ENCODE assay signal across 8 cellular contexts in the genomic region with DNA sequence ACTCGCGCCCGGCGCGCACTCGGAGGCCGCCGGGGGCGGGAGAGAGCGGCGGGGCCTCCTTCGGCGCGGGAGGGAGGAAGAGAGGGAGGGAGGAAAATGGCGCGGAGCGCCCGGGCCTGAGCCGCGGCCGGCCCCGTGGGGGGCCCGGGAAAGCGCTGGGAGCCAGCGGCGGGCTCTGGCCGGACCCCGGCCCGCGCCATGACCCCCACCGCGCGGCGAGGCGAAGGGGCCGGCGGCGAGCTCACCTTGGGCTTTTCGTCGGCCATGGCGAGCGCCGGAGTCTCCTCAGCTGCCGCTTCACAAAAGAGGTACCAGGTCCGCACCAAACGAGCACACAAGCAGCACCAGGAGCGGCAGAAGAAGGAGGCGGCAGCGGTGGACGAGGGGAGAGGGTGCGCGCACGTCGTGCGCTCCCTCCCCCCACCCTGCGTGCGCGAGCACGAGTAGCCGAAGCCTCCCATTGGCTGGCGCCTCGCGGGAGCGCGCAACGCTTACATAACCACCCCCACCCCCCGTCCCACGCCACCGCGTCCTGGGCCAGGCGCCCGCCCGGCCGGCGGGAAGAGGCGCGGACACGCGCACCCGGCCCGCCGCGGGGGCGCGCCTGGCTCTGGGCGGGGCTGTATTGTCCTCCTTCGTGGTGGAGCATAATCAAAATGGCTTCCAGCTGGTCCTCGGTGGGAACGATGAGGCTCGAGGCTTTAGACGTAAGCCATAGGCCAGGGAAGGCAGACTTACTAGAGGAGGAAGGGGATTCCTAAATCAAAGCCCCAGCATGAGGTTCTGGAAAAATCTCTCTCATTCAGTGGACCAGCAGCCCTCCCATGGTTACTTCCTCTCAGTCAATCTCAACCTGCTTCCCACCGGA. TPM values are rescaled to one million over a fixed set of nuclear protein-coding genes. Genes with fewer than 3 reads are reported as not detected.
DNase-seq lines count a peak whose midpoint lies in the region; ATAC-seq and TF ChIP-seq lines count a peak whose summit lies in the region.

TSS of gene SUMO2 (minus strand) at position 391 of the 868 bp plus-strand sequence. CDS start at position 266, 125 bp downstream.

- TF ChIP-seq CTCF in gastroesophageal sphincter (IDR thresholded peaks at IDR 0.05) = peak in 3 of 4 experiments; percentile 49 to 61 (median 56)

- TF ChIP-seq EP300 in gastroesophageal sphincter (IDR thresholded peaks at IDR 0.05) = no peak

- H3K4me3 ChIP-seq in gastroesophageal sphincter = peak within 1 kb of the TSS; percentile 64 to 72

- peaks cover 0 to 42% (median 10%) of the 10 kb centered on the region in 3 donors for H3K4me1 ChIP-seq in gastroesophageal sphincter

- CTCF ChIA-PET in HEK293T (lab: Yijun Ruan, JAX) = interaction anchor here (0.7 kb wide), 1 partner anchor 202 kb away, joined by 3 read pairs; no protein-coding TSS in a partner anchor
- CTCF ChIA-PET in activated naive CD4-positive, alpha-beta T cell treated with anti-CD3 and anti-CD28 coated beads for 36 hours (lab: Charles Lee) = interaction anchor here (1.3 to 1.6 kb wide), 3 partner anchors 11 to 69 kb away, joined by 3 to 12 read pairs (median 10); no protein-coding TSS in a partner anchor

- 13 to 17% methylated on average over 3 to 7 of the region's 92 CpGs for WGBS in gastroesophageal sphincter (ENCODE audit: low coverage in 1 of 2), 2 donors

- peaks cover 0 to 19% of the 10 kb centered on the region in 2 donors for H3K36me3 ChIP-seq in gastroesophageal sphincter

- no peaks in the 10 kb centered on the region for H3K27me3 Mint-ChIP-seq in activated naive CD4-positive, alpha-beta T cell treated with anti-CD3 and anti-CD28 coated beads for 36 hours (ENCODE audit: low read depth)

- peaks cover 40% of the 10 kb centered on the region for H3K4me1 Mint-ChIP-seq in activated naive CD4-positive, alpha-beta T cell treated with anti-CD3 and anti-CD28 coated beads for 36 hours (ENCODE audit: low read depth)

- POLR2A ChIA-PET in HEK293T (lab: Yijun Ruan, JAX) = interaction anchor here (0.6 to 3.4 kb wide), 19 partner anchors 8 to 171 kb away, joined by 3 to 15 read pairs (median 4); partner anchors contain the start of genes ARMC7, JPT1, MIF4GD and NT5C

- DNase-seq in GM04504 (ENCODE audit: low read depth) (peak; percentile 86), HEK293T (ENCODE audit: extremely low spot score) (peak; percentile 99), MV-4-11 (lab: John Stamatoyannopoulos, UW) (peak; percentile 87), SK-N-DZ (ENCODE audit: low spot score) (peak; percentile 94), non-pigmented ciliary epithelial cell (ENCODE audit: low read depth) (peak; percentile 68), substantia nigra (lab: John Stamatoyannopoulos, UW) (peak; percentile 19 to 95 (median 85))
- DNase-seq in activated naive CD4-positive, alpha-beta T cell treated with anti-CD3 and anti-CD28 coated beads for 36 hours = peak; percentile 97

- peak within 1 kb of the TSS; percentile 97 for H3K27ac Mint-ChIP-seq in activated naive CD4-positive, alpha-beta T cell treated with anti-CD3 and anti-CD28 coated beads for 36 hours

- peaks cover 27% of the 10 kb centered on the region for H3K36me3 Mint-ChIP-seq in activated naive CD4-positive, alpha-beta T cell treated with anti-CD3 and anti-CD28 coated beads for 36 hours (ENCODE audit: low read depth)

- H3K27ac ChIP-seq in gastroesophageal sphincter (peak within 1 kb of the TSS; percentile 91 to 100 (median 99)), substantia nigra (ENCODE audit: low read depth, low read length, poor library complexity, severe bottlenecking) (peak within 1 kb of the TSS; percentile 95)

- peak within 1 kb of the TSS; percentile 92 for H3K4me3 Mint-ChIP-seq in activated naive CD4-positive, alpha-beta T cell treated with anti-CD3 and anti-CD28 coated beads for 36 hours

- H3K27me3 ChIP-seq in gastroesophageal sphincter = no peaks in the 10 kb centered on the region

- no peaks in the 10 kb centered on the region for H3K9me3 Mint-ChIP-seq in activated naive CD4-positive, alpha-beta T cell treated with anti-CD3 and anti-CD28 coated beads for 36 hours

- ATAC-seq in gastroesophageal sphincter = peak; percentile 93

- intact Hi-C loops in activated naive CD4-positive, alpha-beta T cell treated with anti-CD3 and anti-CD28 coated beads for 36 hours (cut with micrococcal nuclease) = loop anchor here (1.0 to 10.0 kb wide), 10 partner anchors 18 to 602 kb away; partner anchors contain the start of genes ATP5PD, GGA3, JPT1 and KCTD2

- H3K9me3 ChIP-seq in gastroesophageal sphincter = no peaks in the 10 kb centered on the region

- TF ChIP-seq POLR2A in gastroesophageal sphincter (IDR thresholded peaks at IDR 0.05) = peak in 1 of 2 donors; percentile 79

TF ChIP-seq in HEK293T, 16 proteins besides CTCF, POLR2A, EP300 and RAD21:
- no peak for TF ChIP-seq FOXM1 (IDR thresholded peaks at IDR 0.05; ENCODE audit: borderline replicate concordance)
- no peak for TF ChIP-seq NFRKB (IDR thresholded peaks at IDR 0.05)
- no peak for TF ChIP-seq SUZ12 (IDR thresholded peaks at IDR 0.05)
- no peak for TF ChIP-seq FOXK2 (IDR thresholded peaks at IDR 0.05)
- no peak for TF ChIP-seq SP1 (IDR thresholded peaks at IDR 0.05)
- TF ChIP-seq CTBP1 (IDR thresholded peaks at IDR 0.05; ENCODE audit: borderline replicate concordance) = no peak
- no peak for TF ChIP-seq TARDBP (IDR thresholded peaks at IDR 0.05)
- no peak for TF ChIP-seq ZNF384 (IDR thresholded peaks at IDR 0.05)
- 0 out of 2 replicates have a peak, but pooled peaks have one; percentile 57 for TF ChIP-seq ARNT (IDR thresholded peaks at IDR 0.05)
- TF ChIP-seq BHLHE40 (IDR thresholded peaks at IDR 0.05; ENCODE audit: borderline replicate concordance) = no peak
- TF ChIP-seq L3MBTL2 (conservative IDR thresholded peaks at IDR 0.05) = peak; percentile 56
TF ChIP-seq in HEK293T: peak in this region for 2.

RNA-seq across cellular contexts. Expression of gene SUMO2, which starts in this region (rescaled TPM):
- polyA plus RNA-seq in SK-N-DZ (2014; cell fraction: cytosol; rRNA removed) = 234 and 270 TPM in 2 replicates
- polyA plus RNA-seq in SK-N-DZ (2014; cell fraction: nucleus; rRNA removed) = 108 and 128 TPM in 2 replicates
- 100 to 1,000 TPM; 633 to 688 TPM for total RNA-seq in activated naive CD4-positive, alpha-beta T cell treated with anti-CD3 and anti-CD28 coated beads for 36 hours
- 10 to 100 TPM; 67.7 to 95.2 (median 69.9) TPM for total RNA-seq in gastroesophageal sphincter

Comparison
In these comparisons a context has a peak if more than half of its experiments do, and no peak if none do; other contexts are left out.
1. Peak in every context shown above with its lines: DNase-seq, ATAC-seq, H3K4me3 ChIP-seq and H3K27ac ChIP-seq.
2. RNA of gene SUMO2 (total RNA-seq): 633 to 688 TPM in activated naive CD4-positive, alpha-beta T cell treated with anti-CD3 and anti-CD28 coated beads for 36 hours; 67.7 to 95.2 TPM in gastroesophageal sphincter; every median in the first group is over 4 times any median in the second.